Comparison of ENCODE assay signal across 1 cellular context in genomic region chr1:31683997-31684396, GRCh38.
A peak's percentile ranks its signal among the peaks of the same experiment; 100 is the strongest.
TF ChIP-seq lines count a peak whose summit lies in the region.

No MANE protein-coding gene starts in this region.

TF ChIP-seq in H1, 55 proteins besides CTCF, POLR2A, EP300 and RAD21:
- no peak for TF ChIP-seq CTBP2 (IDR thresholded peaks at IDR 0.05; ENCODE audit: borderline replicate concordance, insufficient read depth, insufficient read length, low read length)
- TF ChIP-seq YY1 (IDR thresholded peaks at IDR 0.05; ENCODE audit: low read depth, low read length): 0 out of 2 replicates have a peak, but pooled peaks have one; percentile 50
